ENCODE assay signal across 3 cellular contexts in the genomic region with DNA sequence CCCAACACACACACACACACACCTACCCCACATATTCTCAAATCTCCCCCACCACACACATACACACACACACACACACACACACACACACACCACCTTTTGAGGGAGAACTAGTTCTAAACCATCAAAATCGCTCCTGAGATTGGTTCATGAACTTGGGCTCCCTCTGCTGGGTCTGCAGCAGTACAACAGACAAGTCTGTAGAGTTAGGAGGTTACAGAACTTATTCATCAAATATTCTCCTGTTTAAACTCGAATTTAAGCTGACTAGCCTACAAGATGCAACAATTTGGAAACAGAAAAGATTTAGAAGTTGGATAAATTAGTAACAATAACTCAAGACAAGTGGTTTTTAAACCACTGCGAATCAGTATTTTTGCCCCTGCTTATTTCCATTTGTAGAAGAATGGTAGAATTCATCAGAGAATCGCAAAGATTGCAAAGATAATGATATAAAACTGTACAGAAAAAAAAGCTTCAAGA.
TF ChIP-seq lines count a peak whose summit lies in the region.

No MANE protein-coding gene starts in this region.

TF ChIP-seq in A549, 52 proteins besides CTCF, POLR2A, EP300 and RAD21 (continued from another document):
- TF ChIP-seq ATOH8 (CRISPR knock-in tag; IDR thresholded peaks at IDR 0.05; ENCODE audit: low read depth) = no peak

TF ChIP-seq in WTC11, 78 proteins besides CTCF, POLR2A, EP300 and RAD21 (continued from another document and continues in another):
- TF ChIP-seq, protein P1, sequence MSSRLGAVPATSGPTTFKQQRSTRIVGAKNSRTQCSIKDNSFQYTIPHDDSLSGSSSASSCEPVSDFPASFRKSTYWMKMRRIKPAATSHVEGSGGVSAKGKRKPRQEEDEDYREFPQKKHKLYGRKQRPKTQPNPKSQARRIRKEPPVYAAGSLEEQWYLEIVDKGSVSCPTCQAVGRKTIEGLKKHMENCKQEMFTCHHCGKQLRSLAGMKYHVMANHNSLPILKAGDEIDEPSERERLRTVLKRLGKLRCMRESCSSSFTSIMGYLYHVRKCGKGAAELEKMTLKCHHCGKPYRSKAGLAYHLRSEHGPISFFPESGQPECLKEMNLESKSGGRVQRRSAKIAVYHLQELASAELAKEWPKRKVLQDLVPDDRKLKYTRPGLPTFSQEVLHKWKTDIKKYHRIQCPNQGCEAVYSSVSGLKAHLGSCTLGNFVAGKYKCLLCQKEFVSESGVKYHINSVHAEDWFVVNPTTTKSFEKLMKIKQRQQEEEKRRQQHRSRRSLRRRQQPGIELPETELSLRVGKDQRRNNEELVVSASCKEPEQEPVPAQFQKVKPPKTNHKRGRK (CRISPR knock-in tag; IDR thresholded peaks at IDR 0.05; ENCODE audit: borderline replicate concordance) = no peak
- TF ChIP-seq, protein P2, sequence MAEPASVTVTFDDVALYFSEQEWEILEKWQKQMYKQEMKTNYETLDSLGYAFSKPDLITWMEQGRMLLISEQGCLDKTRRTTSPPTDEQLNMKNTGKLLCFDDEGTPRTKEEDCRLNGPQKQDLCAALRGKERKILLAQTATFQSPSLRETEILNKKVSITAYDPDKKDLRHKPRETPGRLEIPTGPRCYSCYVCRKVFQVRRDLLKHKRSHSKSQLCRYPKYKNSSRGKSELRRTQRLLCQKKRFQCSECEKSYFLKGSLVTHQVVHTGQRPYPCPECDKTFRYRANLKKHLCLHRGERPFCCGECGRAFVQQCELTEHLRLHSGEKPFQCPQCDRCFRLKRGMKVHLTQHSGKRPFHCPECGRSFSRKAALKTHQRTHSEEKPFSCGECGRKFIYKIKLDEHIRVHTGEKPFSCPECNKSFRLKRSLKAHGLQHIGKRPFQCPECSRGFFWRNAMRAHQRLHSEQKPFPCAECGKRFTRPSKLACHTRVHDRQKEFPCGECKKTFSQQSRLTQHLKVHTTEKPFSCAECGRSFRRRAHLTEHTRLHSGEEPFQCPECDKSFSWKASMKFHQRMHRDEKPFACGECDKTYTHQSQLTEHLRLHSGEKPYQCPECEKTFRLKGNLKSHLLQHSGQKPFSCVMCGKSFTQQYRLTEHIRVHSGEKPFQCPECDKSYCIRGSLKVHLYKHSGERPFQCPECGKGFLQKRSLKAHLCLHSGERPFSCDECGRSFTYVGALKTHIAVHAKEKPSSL (CRISPR knock-in tag; conservative IDR thresholded peaks at IDR 0.05) = no peak
- TF ChIP-seq ZNF396 (CRISPR knock-in tag; IDR thresholded peaks at IDR 0.05; ENCODE audit: borderline replicate concordance) = no peak
- TF ChIP-seq, protein P3, sequence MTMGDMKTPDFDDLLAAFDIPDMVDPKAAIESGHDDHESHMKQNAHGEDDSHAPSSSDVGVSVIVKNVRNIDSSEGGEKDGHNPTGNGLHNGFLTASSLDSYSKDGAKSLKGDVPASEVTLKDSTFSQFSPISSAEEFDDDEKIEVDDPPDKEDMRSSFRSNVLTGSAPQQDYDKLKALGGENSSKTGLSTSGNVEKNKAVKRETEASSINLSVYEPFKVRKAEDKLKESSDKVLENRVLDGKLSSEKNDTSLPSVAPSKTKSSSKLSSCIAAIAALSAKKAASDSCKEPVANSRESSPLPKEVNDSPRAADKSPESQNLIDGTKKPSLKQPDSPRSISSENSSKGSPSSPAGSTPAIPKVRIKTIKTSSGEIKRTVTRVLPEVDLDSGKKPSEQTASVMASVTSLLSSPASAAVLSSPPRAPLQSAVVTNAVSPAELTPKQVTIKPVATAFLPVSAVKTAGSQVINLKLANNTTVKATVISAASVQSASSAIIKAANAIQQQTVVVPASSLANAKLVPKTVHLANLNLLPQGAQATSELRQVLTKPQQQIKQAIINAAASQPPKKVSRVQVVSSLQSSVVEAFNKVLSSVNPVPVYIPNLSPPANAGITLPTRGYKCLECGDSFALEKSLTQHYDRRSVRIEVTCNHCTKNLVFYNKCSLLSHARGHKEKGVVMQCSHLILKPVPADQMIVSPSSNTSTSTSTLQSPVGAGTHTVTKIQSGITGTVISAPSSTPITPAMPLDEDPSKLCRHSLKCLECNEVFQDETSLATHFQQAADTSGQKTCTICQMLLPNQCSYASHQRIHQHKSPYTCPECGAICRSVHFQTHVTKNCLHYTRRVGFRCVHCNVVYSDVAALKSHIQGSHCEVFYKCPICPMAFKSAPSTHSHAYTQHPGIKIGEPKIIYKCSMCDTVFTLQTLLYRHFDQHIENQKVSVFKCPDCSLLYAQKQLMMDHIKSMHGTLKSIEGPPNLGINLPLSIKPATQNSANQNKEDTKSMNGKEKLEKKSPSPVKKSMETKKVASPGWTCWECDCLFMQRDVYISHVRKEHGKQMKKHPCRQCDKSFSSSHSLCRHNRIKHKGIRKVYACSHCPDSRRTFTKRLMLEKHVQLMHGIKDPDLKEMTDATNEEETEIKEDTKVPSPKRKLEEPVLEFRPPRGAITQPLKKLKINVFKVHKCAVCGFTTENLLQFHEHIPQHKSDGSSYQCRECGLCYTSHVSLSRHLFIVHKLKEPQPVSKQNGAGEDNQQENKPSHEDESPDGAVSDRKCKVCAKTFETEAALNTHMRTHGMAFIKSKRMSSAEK (CRISPR knock-in tag; IDR thresholded peaks at IDR 0.05; ENCODE audit: borderline replicate concordance) = no peak
- TF ChIP-seq ATF3 (CRISPR knock-in tag; conservative IDR thresholded peaks at IDR 0.05) = no peak
- TF ChIP-seq NFE2L1 (CRISPR knock-in tag; IDR thresholded peaks at IDR 0.05) = no peak
- TF ChIP-seq, protein P4, sequence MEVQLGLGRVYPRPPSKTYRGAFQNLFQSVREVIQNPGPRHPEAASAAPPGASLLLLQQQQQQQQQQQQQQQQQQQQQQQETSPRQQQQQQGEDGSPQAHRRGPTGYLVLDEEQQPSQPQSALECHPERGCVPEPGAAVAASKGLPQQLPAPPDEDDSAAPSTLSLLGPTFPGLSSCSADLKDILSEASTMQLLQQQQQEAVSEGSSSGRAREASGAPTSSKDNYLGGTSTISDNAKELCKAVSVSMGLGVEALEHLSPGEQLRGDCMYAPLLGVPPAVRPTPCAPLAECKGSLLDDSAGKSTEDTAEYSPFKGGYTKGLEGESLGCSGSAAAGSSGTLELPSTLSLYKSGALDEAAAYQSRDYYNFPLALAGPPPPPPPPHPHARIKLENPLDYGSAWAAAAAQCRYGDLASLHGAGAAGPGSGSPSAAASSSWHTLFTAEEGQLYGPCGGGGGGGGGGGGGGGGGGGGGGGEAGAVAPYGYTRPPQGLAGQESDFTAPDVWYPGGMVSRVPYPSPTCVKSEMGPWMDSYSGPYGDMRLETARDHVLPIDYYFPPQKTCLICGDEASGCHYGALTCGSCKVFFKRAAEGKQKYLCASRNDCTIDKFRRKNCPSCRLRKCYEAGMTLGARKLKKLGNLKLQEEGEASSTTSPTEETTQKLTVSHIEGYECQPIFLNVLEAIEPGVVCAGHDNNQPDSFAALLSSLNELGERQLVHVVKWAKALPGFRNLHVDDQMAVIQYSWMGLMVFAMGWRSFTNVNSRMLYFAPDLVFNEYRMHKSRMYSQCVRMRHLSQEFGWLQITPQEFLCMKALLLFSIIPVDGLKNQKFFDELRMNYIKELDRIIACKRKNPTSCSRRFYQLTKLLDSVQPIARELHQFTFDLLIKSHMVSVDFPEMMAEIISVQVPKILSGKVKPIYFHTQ (CRISPR knock-in tag; IDR thresholded peaks at IDR 0.05) = no peak
- no peak for TF ChIP-seq SMAD4 (CRISPR knock-in tag; IDR thresholded peaks at IDR 0.05)

TF ChIP-seq in endothelial cell of umbilical vein, 7 proteins besides CTCF, POLR2A, EP300 and RAD21:
- no peak for TF ChIP-seq JUN (IDR thresholded peaks at IDR 0.05; ENCODE audit: borderline replicate concordance, insufficient read depth, insufficient read length, low read depth)
- no peak for TF ChIP-seq MYC (IDR thresholded peaks at IDR 0.05; ENCODE audit: low read depth, low read length)
- TF ChIP-seq FOS (IDR thresholded peaks at IDR 0.05; ENCODE audit: borderline replicate concordance, insufficient read depth, low read length) = no peak
- TF ChIP-seq GATA2 (IDR thresholded peaks at IDR 0.05; ENCODE audit: insufficient read depth, insufficient read length, low read depth, low read length) = no peak
- no peak for TF ChIP-seq EZH2 (IDR thresholded peaks at IDR 0.05; ENCODE audit: borderline replicate concordance, low read depth, low read length, severe bottlenecking)
